ENCODE assay signal across 8 cellular contexts in the genomic region with DNA sequence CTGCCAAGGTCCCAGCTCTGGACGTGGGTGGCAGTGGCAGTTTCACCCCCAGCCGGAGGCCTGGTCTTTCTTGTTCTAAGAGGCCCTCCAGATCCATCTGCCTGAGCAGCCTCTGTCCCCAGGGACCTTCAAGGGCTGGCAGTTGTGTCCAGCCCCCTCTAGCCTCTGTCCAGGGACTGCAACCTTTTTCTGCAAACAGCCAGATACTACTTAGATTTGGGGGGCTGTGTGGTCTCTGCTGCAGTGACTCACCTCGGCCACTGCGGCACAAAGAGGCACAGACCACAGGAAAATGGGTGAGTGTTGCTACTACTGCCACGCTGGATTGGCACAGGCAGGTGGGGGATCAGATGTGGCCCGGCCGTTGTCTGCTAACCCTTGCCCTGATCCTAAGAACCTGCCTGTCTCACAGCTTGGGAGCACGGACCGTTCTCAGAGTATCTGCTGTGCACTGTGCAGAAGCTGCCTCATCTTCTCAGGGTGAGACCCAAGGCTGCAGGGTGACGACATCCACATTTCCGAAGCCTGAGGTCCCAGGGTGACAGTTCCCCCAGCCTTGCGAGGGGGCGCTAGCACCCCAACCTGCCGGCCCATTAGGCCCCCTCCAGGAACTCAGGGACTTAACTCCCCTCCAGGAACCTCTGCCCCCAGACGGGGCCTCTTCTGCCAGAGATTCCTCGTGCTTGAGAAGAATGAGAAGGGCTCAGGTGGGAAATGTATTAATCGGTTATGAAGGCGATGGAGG. TPM values are rescaled to one million over a fixed set of nuclear protein-coding genes. Genes with fewer than 3 reads are reported as not detected.
A peak's percentile ranks its signal among the peaks of the same experiment; 100 is the strongest.
DNase-seq lines count a peak whose midpoint lies in the region; ATAC-seq and TF ChIP-seq lines count a peak whose summit lies in the region.
"Had no signal": no experiment of that assay in that cellular context is flagged by ENCODE, and none has a peak within 500 bp of the region (broad histone marks: within the 10 kb centered on the region; RNA-seq: fewer than 3 reads in every experiment).

No MANE protein-coding gene starts in this region.

- POLR2A ChIA-PET in PC-3 (lab: Charles Lee; ENCODE audit: unreplicated experiment), result no interaction called here

- 59% methylated on average over 18 of the region's 18 CpGs for WGBS in right cardiac atrium

- no TSS peak for BruUV-seq in PC-3 (replicated peaks; lab: Mats Ljungman, UMichigan)

- H2AFZ ChIP-seq in PC-3 (ENCODE audit: low read length), result no peak overlapping the region
- H2AFZ ChIP-seq: parathyroid adenoma had no signal

- H3K27me3 ChIP-seq in BLaER1, result no peaks in the 10 kb centered on the region
- H3K27me3 ChIP-seq in PC-3 (ENCODE audit: low read length), result no peaks in the 10 kb centered on the region
- H3K27me3 ChIP-seq in right cardiac atrium (ENCODE audit: control insufficient read depth, insufficient read depth), result no peaks in the 10 kb centered on the region

- no peaks in the 10 kb centered on the region for H3K9me2 ChIP-seq in PC-3 (replicated peaks; ENCODE audit: low read length)

- H3K79me2 ChIP-seq in PC-3 (ENCODE audit: low read length), result no peaks in the 10 kb centered on the region

- H3K4me2 ChIP-seq in BLaER1 (peak overlapping the region; percentile 90), PC-3 (ENCODE audit: low read length) (no peak overlapping the region)

- intact Hi-C loops in PC-3 (cut with micrococcal nuclease), result no loop called here
- intact Hi-C loops in right cardiac atrium (cut with DNase I), result loop anchor here in 1 of 4 donors (5.0 kb wide), 1 partner anchor 34 kb away; no protein-coding TSS in a partner anchor

- ATAC-seq in PC-3, result no peak
- no peak for ATAC-seq in right cardiac atrium
- no peak for ATAC-seq in HG03439 (IDR thresholded peaks at IDR 0.05; ENCODE audit: unreplicated experiment)

- H4K20me1 ChIP-seq in BLaER1 (peaks cover 37% of the 10 kb centered on the region), PC-3 (ENCODE audit: low read length) (no peaks in the 10 kb centered on the region)

- H3K36me3 ChIP-seq in BLaER1 (peaks cover 16% of the 10 kb centered on the region), PC-3 (ENCODE audit: low read depth, low read length) (no peaks in the 10 kb centered on the region)

- TF ChIP-seq CTCF in PC-3 (conservative IDR thresholded peaks at IDR 0.05; ENCODE audit: low read depth, low read length), result peak; percentile 49; the same call in 1 of the 2 replicates

- H3K9ac ChIP-seq in BLaER1 (peak overlapping the region; percentile 49), PC-3 (ENCODE audit: low read length) (no peak overlapping the region)
- H3K9ac ChIP-seq: parathyroid adenoma had no signal

- no peak overlapping the region; the same call in 1 of the 2 replicates for H3K4me3 ChIP-seq in BLaER1
- no peak overlapping the region for H3K4me3 ChIP-seq in PC-3 (ENCODE audit: low read length)
- H3K4me3 ChIP-seq in right cardiac atrium (ENCODE audit: low read length), result no peak overlapping the region

- H3K9me3 ChIP-seq in BLaER1 (no peaks in the 10 kb centered on the region), PC-3 (ENCODE audit: low read length) (no peaks in the 10 kb centered on the region), right cardiac atrium (ENCODE audit: control insufficient read depth, low read length) (no peaks in the 10 kb centered on the region)

- H3K4me1 ChIP-seq in BLaER1, result peaks cover 93% of the 10 kb centered on the region
- H3K4me1 ChIP-seq in PC-3 (ENCODE audit: insufficient read depth, low read length), result peaks cover 4% of the 10 kb centered on the region
- H3K4me1 ChIP-seq in right cardiac atrium (ENCODE audit: control insufficient read depth, insufficient read depth, low read length), result peaks cover 48% of the 10 kb centered on the region

- DNase-seq in PC-3, result no peak
- no peak for DNase-seq in right cardiac atrium
- no peak for DNase-seq in NCI-H1417 treated with DMSO at 0.1 percent for 48 hours (lab: John Stamatoyannopoulos, UW)
- DNase-seq in activated CD8-positive, alpha-beta memory T cell treated with anti-CD3 and anti-CD28 coated beads, Interleukin-2, amount 50 U/mL, for 4 hours, result no peak
- DNase-seq: AML-193 had no signal

- peak overlapping the region; percentile 63 for H3K27ac ChIP-seq in BLaER1
- H3K27ac ChIP-seq in PC-3 (ENCODE audit: low read length), result no peak overlapping the region
- H3K27ac ChIP-seq in right cardiac atrium (ENCODE audit: low read length), result peak overlapping the region; percentile 19
- H3K27ac ChIP-seq: parathyroid adenoma had no signal

- CTCF ChIA-PET in PC-3 (lab: Charles Lee), result no interaction called here

- no peaks in the 10 kb centered on the region for H3F3A ChIP-seq in PC-3 (ENCODE audit: low read length, unreplicated experiment)

RNA-seq across cellular contexts. Expression of gene MXRA7, which starts 27.6 kb away (rescaled TPM):
- total RNA-seq in PC-3 (2014; rRNA removed), result 98.3 and 148 TPM in 2 replicates
- 100 to 1,000 TPM; 461 to 558 (median 512) TPM for total RNA-seq in right cardiac atrium
- polyA plus RNA-seq in right cardiac atrium, result 473 TPM

RNA-seq across cellular contexts. Expression of gene ST6GALNAC1, which starts 39.6 kb away (rescaled TPM):
- total RNA-seq in PC-3 (2014; rRNA removed), result 2.6 and 4.1 TPM in 2 replicates
- 1 to 10 TPM; 2.4 to 5.0 (median 3.2) TPM for total RNA-seq in right cardiac atrium
- polyA plus RNA-seq in right cardiac atrium, result 2.5 TPM

RNA-seq across cellular contexts. Expression of gene JMJD6, which starts 43.2 kb away (rescaled TPM):
- 39.0 and 49.8 TPM in 2 replicates for total RNA-seq in PC-3 (2014; rRNA removed)
- total RNA-seq in right cardiac atrium, result 10 to 100 TPM; 44.7 to 58.8 (median 57.2) TPM
- polyA plus RNA-seq in right cardiac atrium, result 36.7 TPM

RNA-seq across cellular contexts. Expression of gene METTL23, which starts 43.5 kb away (rescaled TPM):
- 48.1 and 58.7 TPM in 2 replicates for total RNA-seq in PC-3 (2014; rRNA removed)
- 10 to 100 TPM; 24.1 to 28.5 (median 25.6) TPM for total RNA-seq in right cardiac atrium
- polyA plus RNA-seq in right cardiac atrium, result 32.5 TPM

RNA-seq across cellular contexts. Expression of gene SRSF2, which starts 53.9 kb away (rescaled TPM):
- total RNA-seq in PC-3 (2014; rRNA removed) (562 and 859 TPM in 2 replicates), right cardiac atrium (100 to 1,000 TPM in 1 of 4 donors, 10 to 100 TPM in 3; 79.0 to 113 (median 91.3) TPM)
- polyA plus RNA-seq in right cardiac atrium, result 82.5 TPM
